In genomic region chr1:37017737-37018136, GRCh38 we compare ENCODE assay signal across 1 cellular context.
A peak's percentile ranks its signal among the peaks of the same experiment; 100 is the strongest.
TF ChIP-seq lines count a peak whose summit lies in the region.

No MANE protein-coding gene starts in this region.

TF ChIP-seq in H1, 55 proteins besides CTCF, POLR2A, EP300 and RAD21:
- TF ChIP-seq TCF12 (IDR thresholded peaks at IDR 0.05; ENCODE audit: low read depth, low read length) = no peak
- TF ChIP-seq RXRA (IDR thresholded peaks at IDR 0.05; ENCODE audit: insufficient read depth, low read depth, low read length) = no peak
- TF ChIP-seq SRF (IDR thresholded peaks at IDR 0.05; ENCODE audit: low read depth, low read length) = no peak
- no peak for TF ChIP-seq TEAD4 (IDR thresholded peaks at IDR 0.05; ENCODE audit: low read depth, low read length)
- TF ChIP-seq CBX5 (IDR thresholded peaks at IDR 0.05; ENCODE audit: low read depth, low read length) = no peak
- TF ChIP-seq PHF8 (conservative IDR thresholded peaks at IDR 0.05; ENCODE audit: low read depth, low read length) = no peak
- no peak for TF ChIP-seq USF2 (IDR thresholded peaks at IDR 0.05; ENCODE audit: low read length)
- no peak for TF ChIP-seq JUND (IDR thresholded peaks at IDR 0.05; ENCODE audit: low read length)
- no peak for TF ChIP-seq SIRT6 (IDR thresholded peaks at IDR 0.05; ENCODE audit: low read length)
- no peak for TF ChIP-seq TBP (IDR thresholded peaks at IDR 0.05; ENCODE audit: low read depth, low read length)
- no peak for TF ChIP-seq TAF7 (optimal IDR thresholded peaks at IDR 0.05; ENCODE audit: borderline replicate concordance, low read depth, low read length)
- TF ChIP-seq CREB1 (IDR thresholded peaks at IDR 0.05) = peak; percentile 48; the same call in 1 of the 2 replicates
- 0 out of 2 replicates have a peak, but pooled peaks have one; percentile 46 for TF ChIP-seq YY1 (IDR thresholded peaks at IDR 0.05; ENCODE audit: low read depth, low read length)
- TF ChIP-seq BCL11A (IDR thresholded peaks at IDR 0.05; ENCODE audit: low read depth in 2 of 2, low read length in 2 of 2) = no peak
- no peak for TF ChIP-seq POU5F1 (IDR thresholded peaks at IDR 0.05; ENCODE audit: low read depth, low read length)
- no peak for TF ChIP-seq CBX8 (IDR thresholded peaks at IDR 0.05; ENCODE audit: borderline replicate concordance, low read depth, low read length)
